In genomic region chr17:50647187-50647586, GRCh38 we compare ENCODE assay signal across 18 cellular contexts. TPM values are rescaled to one million over a fixed set of nuclear protein-coding genes. Genes with fewer than 3 reads are reported as not detected.
"Had no signal": no experiment of that assay in that cellular context is flagged by ENCODE, and none has a peak within 500 bp of the region (broad histone marks: within the 10 kb centered on the region; RNA-seq: fewer than 3 reads in every experiment).

No MANE protein-coding gene starts in this region.

- H3K27me3 ChIP-seq: right atrium auricular region, tibial artery had no signal

- H3K4me3 ChIP-seq: lung, prostate gland, right atrium auricular region, tibial artery had no signal

- FAIRE-seq: bronchial epithelial cell, urothelium cell line had no signal

- H3K9me3 ChIP-seq: prostate gland, right atrium auricular region, tibial artery had no signal

- H3K27ac ChIP-seq: prostate gland, right atrium auricular region, tibial artery had no signal

- ATAC-seq: activated CD8-positive, alpha-beta T cell treated with anti-CD3 and anti-CD28 coated beads for 36 hours; activated naive CD8-positive, alpha-beta T cell treated with anti-CD3 and anti-CD28 coated beads, Interleukin-2, amount 50 U/mL, for 24 hours; activated T-helper 17 cell treated with anti-CD3 and anti-CD28 coated beads, Interleukin-2, amount 50 U/mL, for 72 hours; effector memory CD8-positive, alpha-beta T cell; stimulated activated naive CD8-positive, alpha-beta T cell treated with anti-CD3 and anti-CD28 coated beads, Interleukin-15, Interleukin-2, amounts not matched to agents 100 U/mL and 50 U/mL, for 24 hours; T-cell had no signal

- DNase-seq: activated CD4-positive, alpha-beta T cell treated with anti-CD3 and anti-CD28 coated beads, Interleukin-2, amount 10 ng/mL, durations not matched to agents 24 days and 14 days; activated CD8-positive, alpha-beta T cell treated with anti-CD3 and anti-CD28 coated beads for 36 hours; activated naive CD4-positive, alpha-beta T cell treated with Interleukin-2 at 50 U/mL for 16 hours; activated naive CD8-positive, alpha-beta T cell treated with anti-CD3 and anti-CD28 coated beads, Interleukin-2, amount 50 U/mL, for 24 hours; activated T-cell treated with anti-CD3 and anti-CD28 coated beads, Interleukin-2, amount 50 U/mL, for 1 hour; anterior cingulate cortex; dermis blood vessel endothelial cell; effector memory CD8-positive, alpha-beta T cell; stimulated activated naive CD8-positive, alpha-beta T cell treated with anti-CD3 and anti-CD28 coated beads, Interleukin-15, Interleukin-2, amounts not matched to agents 100 U/mL and 50 U/mL, for 24 hours; substantia nigra; T-cell; tibial artery had no signal

- H3K4me1 ChIP-seq: prostate gland, right atrium auricular region had no signal

- H3K36me3 ChIP-seq: prostate gland, right atrium auricular region, tibial artery had no signal

RNA-seq across cellular contexts. Expression of gene ABCC3, which starts 12.5 kb away (rescaled TPM):
- total RNA-seq: activated CD4-positive, alpha-beta T cell treated with anti-CD3 and anti-CD28 coated beads, Interleukin-2, amount 10 ng/mL, durations not matched to agents 24 days and 14 days; activated CD8-positive, alpha-beta T cell treated with anti-CD3 and anti-CD28 coated beads for 36 hours had no signal
